8 cellular contexts compared by ENCODE assay signal in the genomic region with DNA sequence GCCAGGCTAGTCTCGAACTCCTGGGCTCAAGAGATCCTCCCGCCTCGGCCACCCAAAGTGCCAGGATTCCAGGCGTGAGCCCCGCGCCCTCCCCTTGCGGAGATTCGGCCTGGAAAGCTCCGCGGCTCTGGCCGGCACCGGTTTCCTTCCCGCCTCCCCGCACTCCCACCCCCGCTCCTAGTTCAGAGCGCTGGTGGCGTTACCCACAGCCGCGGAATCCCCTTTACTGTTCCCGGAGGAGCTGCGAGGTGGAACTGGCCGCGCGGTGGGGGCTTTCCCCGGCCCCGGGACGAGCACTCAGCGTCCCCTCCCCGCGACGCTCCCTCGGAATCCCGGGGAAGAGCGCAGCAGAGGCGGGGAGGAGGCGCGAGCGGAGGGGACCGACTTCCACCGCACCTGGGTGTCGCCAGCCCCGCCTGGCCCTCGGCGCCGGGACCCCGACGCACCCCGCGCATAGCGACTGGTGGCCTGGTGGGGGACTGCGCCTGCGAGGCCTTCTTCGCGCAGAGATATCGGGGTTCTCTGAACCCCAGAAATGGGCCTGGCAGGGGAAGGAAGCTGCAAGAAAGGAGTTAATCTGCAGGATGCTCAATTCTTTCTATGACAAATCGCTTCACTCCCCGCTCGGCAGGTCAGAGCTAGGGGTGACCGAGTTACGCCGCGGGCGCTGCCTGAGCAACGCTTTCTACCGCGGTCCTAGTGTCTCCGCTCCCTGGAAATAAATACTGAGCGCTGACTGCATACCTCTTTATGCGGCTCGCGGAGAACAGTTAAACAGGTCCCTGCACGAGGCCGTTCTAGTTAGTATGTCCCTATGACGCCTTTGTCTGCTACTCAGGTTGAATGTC. TPM values are rescaled to one million over a fixed set of nuclear protein-coding genes. Genes with fewer than 3 reads are reported as not detected.
DNase-seq lines count a peak whose midpoint lies in the region; ATAC-seq and TF ChIP-seq lines count a peak whose summit lies in the region.

No MANE protein-coding gene starts in this region.

- BruUV-seq in A673 (replicated peaks; lab: Mats Ljungman, UMichigan): no TSS peak

- H2AFZ ChIP-seq in hepatocyte: peak overlapping the region; percentile 94

- H3K9me3 ChIP-seq in A673 (ENCODE audit: low read depth, low read length, poor library complexity, severe bottlenecking) (no peaks in the 10 kb centered on the region), hepatocyte (ENCODE audit: low read depth) (no peaks in the 10 kb centered on the region)

- H3K27ac ChIP-seq in A673 (ENCODE audit: low read depth, low read length, poor library complexity, severe bottlenecking) (no peak overlapping the region), angular gyrus (ENCODE audit: low read depth, low read length) (peak overlapping the region; percentile 40), hepatocyte (no peak overlapping the region)

- H3K4me1 ChIP-seq in A673 (ENCODE audit: insufficient read depth, low read length, poor library complexity, severe bottlenecking): no peaks in the 10 kb centered on the region
- H3K4me1 ChIP-seq in hepatocyte (ENCODE audit: insufficient read depth): peaks cover 9% of the 10 kb centered on the region

- intact Hi-C loops in A673 (cut with micrococcal nuclease; ENCODE audit: unreplicated experiment) (no loop called here), sciatic nerve (cut with DNase I) (no loop called here)

- WGBS in hepatocyte (ENCODE audit: low lambda C conversion rate, missing lambda C conversion rate): 3% methylated on average over 64 of the region's 74 CpGs

- POLR2A ChIA-PET in A673 (lab: Charles Lee; ENCODE audit: low non-redundant PET): no interaction called here

- CTCF ChIA-PET in A673 (lab: Charles Lee): no interaction called here

- H3K4me2 ChIP-seq in hepatocyte: peak overlapping the region; percentile 100

- no peaks in the 10 kb centered on the region for H3K79me2 ChIP-seq in hepatocyte

- peaks cover 12% of the 10 kb centered on the region for H3K27me3 ChIP-seq in A673 (replicated peaks; ENCODE audit: insufficient read depth, low read depth, low read length, poor library complexity)
- peaks cover 19% of the 10 kb centered on the region for H3K27me3 ChIP-seq in hepatocyte

- no peaks in the 10 kb centered on the region for H4K20me1 ChIP-seq in hepatocyte (ENCODE audit: insufficient read depth, poor library complexity, severe bottlenecking)

- H3K36me3 ChIP-seq in A673 (ENCODE audit: insufficient read depth, low read length, poor library complexity, severe bottlenecking): no peaks in the 10 kb centered on the region
- H3K36me3 ChIP-seq in hepatocyte (replicated peaks; ENCODE audit: insufficient read depth, low read depth): no peaks in the 10 kb centered on the region

- TF ChIP-seq CTCF in A673 (conservative IDR thresholded peaks at IDR 0.05; ENCODE audit: low read depth, low read length) (peak; percentile 28; the same call in 1 of the 2 replicates), hepatocyte (IDR thresholded peaks at IDR 0.05; ENCODE audit: poor library complexity) (no peak)

- peak; percentile 33 for DNase-seq in A673 (ENCODE audit: low spot score)
- peak; percentile 28 for DNase-seq in NCI-H1092 treated with DMSO at 0.1 percent for 48 hours (lab: John Stamatoyannopoulos, UW)
- DNase-seq in hepatocyte (ENCODE audit: low spot score): peak; percentile 26
- no peak for DNase-seq in sciatic nerve (ENCODE audit: low spot score)
- no peak for DNase-seq in effector CD4-positive, alpha-beta T cell
- DNase-seq in amniotic stem cell (lab: John Stamatoyannopoulos, UW): no peak

- ATAC-seq in GM18858 (IDR thresholded peaks at IDR 0.05; ENCODE audit: unreplicated experiment) (peak; percentile 38), sciatic nerve (peak; percentile 64)

- H3K4me3 ChIP-seq in A673 (ENCODE audit: low read depth, low read length, poor library complexity, severe bottlenecking): peak overlapping the region; percentile 52
- peak overlapping the region; percentile 75 for H3K4me3 ChIP-seq in hepatocyte

- no peaks in the 10 kb centered on the region for H3K9me2 ChIP-seq in hepatocyte (replicated peaks; ENCODE audit: insufficient read depth)

RNA-seq across cellular contexts. Expression of a gene that starts 14.6 kb away (rescaled TPM):
- 18.6 and 21.9 TPM in 2 replicates for total RNA-seq in A673 (2021)
- 26.6 and 30.7 TPM in 2 replicates for total RNA-seq in hepatocyte
- 86.3 and 92.7 TPM in 2 replicates for polyA plus RNA-seq in hepatocyte
- 22.7 TPM for total RNA-seq in sciatic nerve

Comparison
In these comparisons a context has a peak if more than half of its experiments do, and no peak if none do; other contexts are left out.
1. DNase-seq: peak in A673 (single experiment), NCI-H1092 treated with DMSO at 0.1 percent for 48 hours (single experiment) and hepatocyte (single experiment); none in sciatic nerve (single experiment), effector CD4-positive, alpha-beta T cell (single experiment) and amniotic stem cell (single experiment).